10 cellular contexts compared by ENCODE assay signal in genomic region chr12:47832263-47832933, GRCh38. TPM values are rescaled to one million over a fixed set of nuclear protein-coding genes. Genes with fewer than 3 reads are reported as not detected.
A peak's percentile ranks its signal among the peaks of the same experiment; 100 is the strongest.
DNase-seq lines count a peak whose midpoint lies in the region; ATAC-seq and TF ChIP-seq lines count a peak whose summit lies in the region.
"Had no signal": no experiment of that assay in that cellular context is flagged by ENCODE, and none has a peak within 500 bp of the region (broad histone marks: within the 10 kb centered on the region; RNA-seq: fewer than 3 reads in every experiment).

No MANE protein-coding gene starts in this region.

- H3K4me3 Mint-ChIP-seq in CD8-positive, alpha-beta memory T cell, result peak overlapping the region in 6 of 7 donors; percentile 37 to 80 (median 54)
- peak overlapping the region; percentile 53 to 92 for H3K4me3 Mint-ChIP-seq in activated T-cell treated with anti-CD3 and anti-CD28 coated beads, Interleukin-2, amount 50 U/mL, for 72 hours

- POLR2A ChIA-PET in CD8-positive, alpha-beta memory T cell (lab: Charles Lee), result interaction anchor here (0.8 to 2.5 kb wide), 7 partner anchors 8 to 125 kb away, joined by 3 to 13 read pairs (median 8); partner anchors contain the start of gene HDAC7

- peak in 2 of 5 donors; percentile 47 to 62 for DNase-seq in CD8-positive, alpha-beta memory T cell
- DNase-seq in activated T-cell treated with anti-CD3 and anti-CD28 coated beads, Interleukin-2, amount 50 U/mL, for 72 hours, result peak; percentile 80 to 92
- DNase-seq in posterior vena cava (ENCODE audit: low spot score) (peak; percentile 35), foreskin keratinocyte (no peak), GM19240 (ENCODE audit: insufficient read length, low spot score) (no peak), caudate nucleus (lab: John Stamatoyannopoulos, UW) (no peak), GM03348 (ENCODE audit: low spot score) (no peak)
- DNase-seq: immature natural killer cell, thyroid gland had no signal

- H3K4me1 Mint-ChIP-seq in CD8-positive, alpha-beta memory T cell, result peaks cover 43 to 73% (median 66%) of the 10 kb centered on the region in 3 donors
- H3K4me1 Mint-ChIP-seq in activated T-cell treated with anti-CD3 and anti-CD28 coated beads, Interleukin-2, amount 50 U/mL, for 72 hours (ENCODE audit: low read depth), result peaks cover 95% of the 10 kb centered on the region

- peak overlapping the region; percentile 17 for H3K27ac ChIP-seq in CD8-positive, alpha-beta memory T cell (ENCODE audit: low read depth, low read length)
- H3K27ac ChIP-seq in KOPT-K1 (ENCODE audit: low read depth, low read length, poor library complexity, severe bottlenecking) (peak overlapping the region; percentile 98), foreskin keratinocyte (no peak overlapping the region), caudate nucleus (ENCODE audit: low read depth, low read length) (no peak overlapping the region)
- H3K27ac ChIP-seq: thyroid gland had no signal

- H3K36me3 Mint-ChIP-seq in CD8-positive, alpha-beta memory T cell, result no peaks in the 10 kb centered on the region
- no peaks in the 10 kb centered on the region for H3K36me3 Mint-ChIP-seq in activated T-cell treated with anti-CD3 and anti-CD28 coated beads, Interleukin-2, amount 50 U/mL, for 72 hours (ENCODE audit: insufficient read depth in 2 of 2)
- H3K36me3 Mint-ChIP-seq: immature natural killer cell had no signal

- H3K27me3 ChIP-seq in CD8-positive, alpha-beta memory T cell (ENCODE audit: insufficient read depth, low read length, poor library complexity, severe bottlenecking), result no peaks in the 10 kb centered on the region
- no peaks in the 10 kb centered on the region for H3K27me3 ChIP-seq in foreskin keratinocyte
- H3K27me3 ChIP-seq: thyroid gland had no signal

- peak overlapping the region; percentile 78 to 91 (median 86) for H3K27ac Mint-ChIP-seq in CD8-positive, alpha-beta memory T cell
- H3K27ac Mint-ChIP-seq in activated T-cell treated with anti-CD3 and anti-CD28 coated beads, Interleukin-2, amount 50 U/mL, for 72 hours, result peak overlapping the region; percentile 97

- no peaks in the 10 kb centered on the region for H3K9me3 Mint-ChIP-seq in CD8-positive, alpha-beta memory T cell
- H3K9me3 Mint-ChIP-seq in activated T-cell treated with anti-CD3 and anti-CD28 coated beads, Interleukin-2, amount 50 U/mL, for 72 hours, result no peaks in the 10 kb centered on the region
- H3K9me3 Mint-ChIP-seq: immature natural killer cell had no signal

- TF ChIP-seq CTCF in foreskin keratinocyte (conservative IDR thresholded peaks at IDR 0.05), result no peak

- intact Hi-C loops in posterior vena cava (cut with DNase I), result loop anchor here (10.0 kb wide), 2 partner anchors 48 to 118 kb away; no protein-coding TSS in a partner anchor

- H3K4me3 ChIP-seq in CD8-positive, alpha-beta memory T cell (ENCODE audit: low read length), result peak overlapping the region; percentile 25
- H3K4me3 ChIP-seq: thyroid gland had no signal

- H3K4me1 ChIP-seq in CD8-positive, alpha-beta memory T cell (ENCODE audit: insufficient read depth, low read length), result peaks cover 76% of the 10 kb centered on the region
- peaks cover 25% of the 10 kb centered on the region for H3K4me1 ChIP-seq in foreskin keratinocyte

- peak; percentile 66 to 75 for ATAC-seq in activated T-cell treated with anti-CD3 and anti-CD28 coated beads, Interleukin-2, amount 50 U/mL, for 72 hours (replicated peaks in 1 of 2)
- ATAC-seq in foreskin keratinocyte, result no peak

- no peaks in the 10 kb centered on the region for H3K36me3 ChIP-seq in CD8-positive, alpha-beta memory T cell (ENCODE audit: insufficient read depth, low read length)
- no peaks in the 10 kb centered on the region for H3K36me3 ChIP-seq in KOPT-K1 (ENCODE audit: insufficient read depth, low read length)
- H3K36me3 ChIP-seq: thyroid gland had no signal

- no peaks in the 10 kb centered on the region for H3K9me3 ChIP-seq in CD8-positive, alpha-beta memory T cell (ENCODE audit: low read length)
- H3K9me3 ChIP-seq in KOPT-K1 (ENCODE audit: insufficient read depth, low read length, poor library complexity, severe bottlenecking), result no peaks in the 10 kb centered on the region
- H3K9me3 ChIP-seq: thyroid gland had no signal

- CTCF ChIA-PET in CD8-positive, alpha-beta memory T cell (lab: Charles Lee), result interaction anchor here (2.1 to 17.5 kb wide), 7 partner anchors 21 to 117 kb away, joined by 5 to 452 read pairs (median 147); partner anchors contain the start of genes HDAC7 and SLC48A1

- no peaks in the 10 kb centered on the region for H3K27me3 Mint-ChIP-seq in CD8-positive, alpha-beta memory T cell
- H3K27me3 Mint-ChIP-seq in activated T-cell treated with anti-CD3 and anti-CD28 coated beads, Interleukin-2, amount 50 U/mL, for 72 hours (ENCODE audit: low read depth), result no peaks in the 10 kb centered on the region

RNA-seq across cellular contexts. Expression of gene HDAC7, which starts 12.7 kb away (rescaled TPM):
- 100 to 1,000 TPM; 206 to 207 TPM for total RNA-seq in CD8-positive, alpha-beta memory T cell
- 23.1 TPM for polyA plus RNA-seq in CD8-positive, alpha-beta memory T cell
- total RNA-seq in activated T-cell treated with anti-CD3 and anti-CD28 coated beads, Interleukin-2, amount 50 U/mL, for 72 hours, result 100 to 1,000 TPM; 288 to 350 TPM
- total RNA-seq in posterior vena cava (100 to 1,000 TPM; 111 to 126 TPM), foreskin keratinocyte (52.3 and 55.8 TPM in 2 replicates)
- 47.3 and 51.7 TPM in 2 replicates for polyA plus RNA-seq in foreskin keratinocyte

RNA-seq across cellular contexts. Expression of gene SLC48A1, which starts 59.4 kb away (rescaled TPM):
- 10 to 100 TPM; 10.9 to 11.5 TPM for total RNA-seq in CD8-positive, alpha-beta memory T cell
- polyA plus RNA-seq in CD8-positive, alpha-beta memory T cell, result 9.1 TPM
- total RNA-seq in activated T-cell treated with anti-CD3 and anti-CD28 coated beads, Interleukin-2, amount 50 U/mL, for 72 hours, result 10 to 100 TPM; 14.6 to 15.2 TPM
- total RNA-seq in posterior vena cava, result 10 to 100 TPM; 28.5 to 33.8 TPM
- 14.5 and 14.9 TPM in 2 replicates for total RNA-seq in foreskin keratinocyte
- polyA plus RNA-seq in foreskin keratinocyte, result 12.0 and 13.2 TPM in 2 replicates

Comparison
In these comparisons a context has a peak if more than half of its experiments do, and no peak if none do; other contexts are left out.
1. DNase-seq: peak in activated T-cell treated with anti-CD3 and anti-CD28 coated beads, Interleukin-2, amount 50 U/mL, for 72 hours (2 of 2) and posterior vena cava (single experiment); none in foreskin keratinocyte (0 of 2), GM19240 (single experiment), caudate nucleus (0 of 61) and GM03348 (single experiment).
2. H3K27ac ChIP-seq: peak in CD8-positive, alpha-beta memory T cell (single experiment) and KOPT-K1 (single experiment); none in foreskin keratinocyte (single experiment) and caudate nucleus (single experiment).